14 cellular contexts compared by ENCODE assay signal in the genomic region with DNA sequence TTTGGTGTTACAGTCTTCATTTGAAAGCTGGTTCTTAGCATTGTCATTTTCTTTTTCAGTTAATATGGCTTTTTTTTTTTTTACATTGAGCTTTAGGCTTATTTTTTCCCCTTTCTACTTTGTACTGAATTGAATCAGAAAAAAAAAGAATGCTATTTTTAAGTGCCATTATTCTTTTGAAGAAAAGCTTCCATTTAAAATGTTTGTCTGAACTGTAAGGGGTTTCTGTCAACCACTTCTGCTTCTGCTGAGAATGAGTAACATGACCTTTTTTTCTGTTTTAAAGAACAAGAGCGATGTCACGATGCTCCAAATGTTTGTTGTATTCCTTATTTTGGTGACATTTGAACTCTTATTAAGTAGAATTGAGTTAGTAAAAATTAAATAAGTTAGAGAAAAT.
"Had no signal": no experiment of that assay in that cellular context is flagged by ENCODE, and none has a peak within 500 bp of the region (broad histone marks: within the 10 kb centered on the region; RNA-seq: fewer than 3 reads in every experiment).

No MANE protein-coding gene starts in this region.

- ATAC-seq: gastrocnemius medialis; heart right ventricle; psoas muscle; stimulated activated naive CD8-positive, alpha-beta T cell treated with anti-CD3 and anti-CD28 coated beads, Interleukin-15, Interleukin-2, amounts not matched to agents 100 U/mL and 50 U/mL, for 24 hours had no signal

- H3K27ac ChIP-seq: gastrocnemius medialis, heart right ventricle, psoas muscle, right lobe of liver, spleen, suprapubic skin had no signal

- H3K4me3 ChIP-seq: adrenal gland, gastrocnemius medialis, heart right ventricle, psoas muscle, right lobe of liver, spleen, suprapubic skin had no signal

- H3K4me1 ChIP-seq: right lobe of liver had no signal

- DNase-seq: activated CD4-positive, alpha-beta T cell treated with anti-CD3 and anti-CD28 coated beads, Interleukin-2, amount 50 U/mL, for 1 hour; activated CD4-positive, CD25-positive, alpha-beta regulatory T cell; activated naive CD4-positive, alpha-beta T cell treated with anti-CD3 and anti-CD28 coated beads, Interleukin-2, amount 50 U/mL, for 16 hours; adrenal gland; gastrocnemius medialis; heart right ventricle; psoas muscle; right lobe of liver; spleen; stimulated activated CD4-positive, alpha-beta T cell treated with anti-CD3 and anti-CD28 coated beads, Interleukin-1b, Interleukin-23, amount 100 ng/mL, for 48 hours; stimulated activated naive CD8-positive, alpha-beta T cell treated with anti-CD3 and anti-CD28 coated beads, Interleukin-15, Interleukin-2, amounts not matched to agents 100 U/mL and 50 U/mL, for 24 hours had no signal

- H3K36me3 ChIP-seq: adrenal gland, gastrocnemius medialis, heart right ventricle, right lobe of liver, spleen, suprapubic skin had no signal

- H3K27me3 ChIP-seq: adrenal gland, gastrocnemius medialis, heart right ventricle, right lobe of liver, spleen, suprapubic skin had no signal

- FAIRE-seq: colon, keratinocyte had no signal

- H3K9me3 ChIP-seq: adrenal gland, gastrocnemius medialis, psoas muscle, right lobe of liver, suprapubic skin had no signal
